ENCODE assay signal across 25 cellular contexts in the genomic region with DNA sequence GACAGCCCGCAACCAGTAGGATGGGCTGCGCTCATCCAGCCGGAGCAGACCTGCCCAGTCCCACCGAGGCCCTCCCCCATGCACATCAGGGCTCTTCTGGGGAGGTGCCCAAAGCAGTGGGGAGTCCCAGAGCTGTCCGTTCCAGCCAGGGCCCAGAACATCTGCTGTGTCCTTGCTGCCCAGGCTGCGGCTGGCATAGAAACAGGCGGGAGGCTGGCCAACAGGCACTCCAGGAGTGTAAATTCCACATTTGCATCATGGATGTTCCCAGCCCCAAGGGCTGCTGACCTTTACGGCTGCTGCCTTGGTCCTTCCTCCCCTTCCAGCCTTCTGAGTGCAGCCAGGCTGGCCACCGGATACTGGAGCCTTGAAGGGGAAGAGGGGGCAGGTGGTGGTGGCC. TPM values are rescaled to one million over a fixed set of nuclear protein-coding genes. Genes with fewer than 3 reads are reported as not detected.
DNase-seq lines count a peak whose midpoint lies in the region; ATAC-seq, FAIRE-seq and TF ChIP-seq lines count a peak whose summit lies in the region.
"Had no signal": no experiment of that assay in that cellular context is flagged by ENCODE, and none has a peak within 500 bp of the region (broad histone marks: within the 10 kb centered on the region; RNA-seq: fewer than 3 reads in every experiment).

No MANE protein-coding gene starts in this region.

- no peak overlapping the region for H3K27ac ChIP-seq in BLaER1
- no peak overlapping the region for H3K27ac ChIP-seq in right lobe of liver
- H3K27ac ChIP-seq in testis, result no peak overlapping the region
- H3K27ac ChIP-seq: SK-N-MC had no signal

- no peaks in the 10 kb centered on the region for H4K20me1 ChIP-seq in BLaER1

- H3K4me3 Mint-ChIP-seq in glutamatergic neuron (ENCODE audit: unreplicated experiment), result peak overlapping the region; percentile 81
- H3K4me3 Mint-ChIP-seq: activated naive CD4-positive, alpha-beta T cell treated with anti-CD3 and anti-CD28 coated beads, Interleukin-2, amount 50 U/mL, for 24 hours; activated T-helper 1 cell treated with anti-CD3 and anti-CD28 coated beads, Interleukin-12 subunit alpha, Interleukin-12 subunit beta, Interleukin-2, Interleukin-4 antibody, amounts not matched to agents 30 ng/mL and 10 ng/mL and 1 ng/mL, durations not matched to agents 14 hours and 24 hours and 36 hours; stimulated activated memory B cell treated with anti-CD40 and anti-IgM and Interleukin-4, amounts not matched to agents 10 μg/mL and 1 μg/mL and 100 μg/mL, for 72 hours had no signal

- peaks cover 22% of the 10 kb centered on the region for H3K27me3 Mint-ChIP-seq in glutamatergic neuron (ENCODE audit: unreplicated experiment)

- FAIRE-seq in GM12891 (lab: Jason Lieb, UNC), result no peak
- FAIRE-seq: endometrium, RCC 7860 had no signal

- intact Hi-C loops in right lobe of liver (cut with DNase I) (no loop called here), testis (cut with DNase I; ENCODE audit: low total_unique reads) (no loop called here)

- H3K9me3 ChIP-seq in BLaER1 (no peaks in the 10 kb centered on the region), right lobe of liver (no peaks in the 10 kb centered on the region), testis (no peaks in the 10 kb centered on the region)
- H3K9me3 ChIP-seq: BE2C, Caco-2, colonic mucosa had no signal

- no CpG with 5 or more reads among the region's 9 CpGs for WGBS in right lobe of liver (ENCODE audit: insufficient coverage, low coverage, low lambda C conversion rate, missing lambda C conversion rate)
- 67 to 79% methylated on average over 6 to 9 of the region's 9 CpGs for WGBS in testis, 2 donors

- H3K4me2 ChIP-seq in BLaER1, result peak overlapping the region; percentile 67

- peaks cover 35% of the 10 kb centered on the region for H3K4me1 Mint-ChIP-seq in glutamatergic neuron (ENCODE audit: low read depth, unreplicated experiment)
- H3K4me1 Mint-ChIP-seq: activated naive CD4-positive, alpha-beta T cell treated with anti-CD3 and anti-CD28 coated beads, Interleukin-2, amount 50 U/mL, for 24 hours had no signal

- no peaks in the 10 kb centered on the region for H3K27me3 ChIP-seq in BLaER1
- no peaks in the 10 kb centered on the region for H3K27me3 ChIP-seq in right lobe of liver
- no peaks in the 10 kb centered on the region for H3K27me3 ChIP-seq in testis
- H3K27me3 ChIP-seq: BE2C, colonic mucosa had no signal

- ATAC-seq in right lobe of liver (peak; percentile 28 to 80 (median 57)), GM19395 (IDR thresholded peaks at IDR 0.05; ENCODE audit: unreplicated experiment) (no peak)

- TF ChIP-seq POLR2A in right lobe of liver (IDR thresholded peaks at IDR 0.05) (no peak), testis (IDR thresholded peaks at IDR 0.05) (no peak), GM12891 (IDR thresholded peaks at IDR 0.05; ENCODE audit: low read depth, low read length) (no peak)

- no peak overlapping the region for H3K9ac ChIP-seq in BLaER1

- no peak for TF ChIP-seq CTCF in glutamatergic neuron (IDR thresholded peaks at IDR 0.05; ENCODE audit: partially characterized antibody, unreplicated experiment)
- TF ChIP-seq CTCF in right lobe of liver (IDR thresholded peaks at IDR 0.05), result no peak
- TF ChIP-seq CTCF in testis (IDR thresholded peaks at IDR 0.05), result no peak

- H3K9me3 Mint-ChIP-seq in glutamatergic neuron (ENCODE audit: unreplicated experiment), result peaks cover 25% of the 10 kb centered on the region
- H3K9me3 Mint-ChIP-seq: activated naive CD4-positive, alpha-beta T cell treated with anti-CD3 and anti-CD28 coated beads, Interleukin-2, amount 50 U/mL, for 24 hours; activated T-helper 1 cell treated with anti-CD3 and anti-CD28 coated beads, Interleukin-12 subunit alpha, Interleukin-12 subunit beta, Interleukin-2, Interleukin-4 antibody, amounts not matched to agents 30 ng/mL and 10 ng/mL and 1 ng/mL, durations not matched to agents 14 hours and 24 hours and 36 hours had no signal

- H3K4me3 ChIP-seq in BLaER1 (no peak overlapping the region), right lobe of liver (no peak overlapping the region), testis (no peak overlapping the region)
- H3K4me3 ChIP-seq: colonic mucosa, SK-N-MC had no signal

- H3K36me3 ChIP-seq in BLaER1 (no peaks in the 10 kb centered on the region), right lobe of liver (no peaks in the 10 kb centered on the region), testis (ENCODE audit: low read depth, missing control alignments) (no peaks in the 10 kb centered on the region)
- H3K36me3 ChIP-seq: BE2C, colonic mucosa had no signal

- H3K27ac Mint-ChIP-seq in glutamatergic neuron (ENCODE audit: unreplicated experiment), result peak overlapping the region; percentile 97
- H3K27ac Mint-ChIP-seq: activated naive CD4-positive, alpha-beta T cell treated with anti-CD3 and anti-CD28 coated beads, Interleukin-2, amount 50 U/mL, for 24 hours; activated T-helper 1 cell treated with anti-CD3 and anti-CD28 coated beads, Interleukin-12 subunit alpha, Interleukin-12 subunit beta, Interleukin-2, Interleukin-4 antibody, amounts not matched to agents 30 ng/mL and 10 ng/mL and 1 ng/mL, durations not matched to agents 14 hours and 24 hours and 36 hours; stimulated activated memory B cell treated with anti-CD40 and anti-IgM and Interleukin-4, amounts not matched to agents 10 μg/mL and 1 μg/mL and 100 μg/mL, for 72 hours had no signal

- H3K4me1 ChIP-seq in BLaER1, result peaks cover 61% of the 10 kb centered on the region
- H3K4me1 ChIP-seq in right lobe of liver, result no peaks in the 10 kb centered on the region
- H3K4me1 ChIP-seq in testis, result no peaks in the 10 kb centered on the region

- no peaks in the 10 kb centered on the region for H3K36me3 Mint-ChIP-seq in glutamatergic neuron (ENCODE audit: unreplicated experiment)
- H3K36me3 Mint-ChIP-seq: activated naive CD4-positive, alpha-beta T cell treated with anti-CD3 and anti-CD28 coated beads, Interleukin-2, amount 50 U/mL, for 24 hours; stimulated activated memory B cell treated with anti-CD40 and anti-IgM and Interleukin-4, amounts not matched to agents 10 μg/mL and 1 μg/mL and 100 μg/mL, for 72 hours had no signal

- DNase-seq in NCI-H446 treated with DMSO at 0.1 percent for 48 hours (lab: John Stamatoyannopoulos, UW) (peak; percentile 86), glutamatergic neuron (no peak), right lobe of liver (peak; percentile 57 to 77 (median 66)), testis (no peak), NCI-H82 (lab: John Stamatoyannopoulos, UW) (no peak), GM12891 (ENCODE audit: insufficient read length, low spot score) (no peak)
- DNase-seq: Caco-2; colonic mucosa; DND-41; kidney glomerular epithelial cell; mesenchymal stem cell; NCI-H1048; NCI-H1930; occipital lobe; stimulated activated CD4-positive, alpha-beta T cell treated with anti-CD3 and anti-CD28 coated beads, Interleukin-4, amount 100 ng/mL, for 1 hour; T-helper 2 cell had no signal

TF ChIP-seq in GM12891, 5 proteins besides CTCF, POLR2A, EP300 and RAD21:
- TF ChIP-seq POU2F2 (IDR thresholded peaks at IDR 0.05; ENCODE audit: low read depth, low read length), result no peak
- TF ChIP-seq TAF1 (IDR thresholded peaks at IDR 0.05; ENCODE audit: low read depth, low read length), result no peak
- no peak for TF ChIP-seq SPI1 (IDR thresholded peaks at IDR 0.05; ENCODE audit: low read depth, low read length)
- no peak for TF ChIP-seq POLR2AphosphoS5 (IDR thresholded peaks at IDR 0.05; ENCODE audit: low read depth, low read length)
- TF ChIP-seq PAX5 (IDR thresholded peaks at IDR 0.05; ENCODE audit: insufficient read depth, low read length, severe bottlenecking), result no peak

RNA-seq across cellular contexts. Expression of gene SYT7, which starts 30.0 kb away (rescaled TPM):
- total RNA-seq in glutamatergic neuron (ENCODE audit: unreplicated experiment), result 93.6 TPM
- 10 to 100 TPM; 13.1 to 70.8 (median 31.6) TPM for total RNA-seq in right lobe of liver
- 1 to 10 TPM; 8.7 to 9.0 TPM for total RNA-seq in testis
- 5.9 TPM for polyA plus RNA-seq in testis (ENCODE audit: insufficient read depth, low read depth, low replicate concordance)
- polyA plus RNA-seq in GM12891 (2012; ENCODE audit: low read depth, missing spikeins), result not detected

Comparison
In these comparisons a context has a peak if more than half of its experiments do, and no peak if none do; other contexts are left out.
1. DNase-seq: peak in NCI-H446 treated with DMSO at 0.1 percent for 48 hours (single experiment) and right lobe of liver (3 of 3); none in glutamatergic neuron (single experiment), testis (single experiment), NCI-H82 (single experiment) and GM12891 (single experiment).